Comparison of ENCODE assay signal across 10 cellular contexts in genomic region chr9:117704597-117704996, GRCh38. TPM values are rescaled to one million over a fixed set of nuclear protein-coding genes. Genes with fewer than 3 reads are reported as not detected.
DNase-seq lines count a peak whose midpoint lies in the region; ATAC-seq and TF ChIP-seq lines count a peak whose summit lies in the region.
"Had no signal": no experiment of that assay in that cellular context is flagged by ENCODE, and none has a peak within 500 bp of the region (broad histone marks: within the 10 kb centered on the region; RNA-seq: fewer than 3 reads in every experiment).

No MANE protein-coding gene starts in this region.

- H3K27ac ChIP-seq in colonic mucosa = peak overlapping the region; percentile 46

- no peaks in the 10 kb centered on the region for H3K36me3 ChIP-seq in colonic mucosa

- DNase-seq in AG04449 (ENCODE audit: low read depth, low spot score) = no peak
- DNase-seq in colonic mucosa = no peak
- no peak for DNase-seq in natural killer cell
- no peak for DNase-seq in GM20000 (ENCODE audit: low spot score)
- DNase-seq in NCI-H526 (lab: John Stamatoyannopoulos, UW) = no peak
- DNase-seq in NCI-H524 (lab: John Stamatoyannopoulos, UW) = no peak
- DNase-seq in COR-L47 (lab: John Stamatoyannopoulos, UW) = no peak
- DNase-seq: activated naive CD8-positive, alpha-beta T cell treated with anti-CD3 and anti-CD28 coated beads, Interleukin-2, amount 10 ng/mL, durations not matched to agents 7 days and 5 days; CD8-positive, alpha-beta memory T cell had no signal

- peak overlapping the region in 1 of 2 donors; percentile 66 for H3K9ac ChIP-seq in colonic mucosa (ENCODE audit: low read depth in 2 of 2, low read length in 2 of 2)

- H3K4me1 ChIP-seq in colonic mucosa = no peaks in the 10 kb centered on the region

- intact Hi-C loops in colonic mucosa (cut with DNase I) = no loop called here
- intact Hi-C loops in natural killer cell (cut with micrococcal nuclease) = no loop called here

- peaks cover 0 to 2% of the 10 kb centered on the region in 2 donors for H3K9me3 Mint-ChIP-seq in natural killer cell
- H3K9me3 Mint-ChIP-seq: activated naive CD8-positive, alpha-beta T cell treated with anti-CD3 and anti-CD28 coated beads, Interleukin-2, amount 10 ng/mL, durations not matched to agents 7 days and 5 days had no signal

- H3K27me3 ChIP-seq in colonic mucosa = no peaks in the 10 kb centered on the region

- peak; percentile 16 for ATAC-seq in HG03159 (IDR thresholded peaks at IDR 0.05; ENCODE audit: unreplicated experiment)
- peak in 1 of 3 donors; percentile 15 for ATAC-seq in natural killer cell

- CTCF ChIA-PET in AG04449 (lab: Yijun Ruan, JAX) = interaction anchor here (0.7 to 0.8 kb wide), 2 partner anchors 10 to 81 kb away, joined by 3 read pairs; no protein-coding TSS in a partner anchor

- no peaks in the 10 kb centered on the region for H3K36me3 Mint-ChIP-seq in natural killer cell
- H3K36me3 Mint-ChIP-seq: activated naive CD8-positive, alpha-beta T cell treated with anti-CD3 and anti-CD28 coated beads, Interleukin-2, amount 10 ng/mL, durations not matched to agents 7 days and 5 days; CD8-positive, alpha-beta memory T cell had no signal

- POLR2A ChIA-PET in AG04449 (lab: Yijun Ruan, JAX) = interaction anchor here (0.9 to 1.5 kb wide), 2 partner anchors 10 to 15 kb away, joined by 4 read pairs; no protein-coding TSS in a partner anchor

- H3K27me3 Mint-ChIP-seq in natural killer cell (ENCODE audit: low read depth in 2 of 2) = peaks cover 0 to 4% of the 10 kb centered on the region in 2 donors

- peak overlapping the region; percentile 36 for H3K4me3 Mint-ChIP-seq in natural killer cell
- H3K4me3 Mint-ChIP-seq: CD8-positive, alpha-beta memory T cell had no signal

- H3K27ac Mint-ChIP-seq in natural killer cell = peak overlapping the region in 1 of 2 donors; percentile 21
- H3K27ac Mint-ChIP-seq: activated naive CD8-positive, alpha-beta T cell treated with anti-CD3 and anti-CD28 coated beads, Interleukin-2, amount 10 ng/mL, durations not matched to agents 7 days and 5 days; CD8-positive, alpha-beta memory T cell had no signal

- peak overlapping the region; percentile 45 for H3K4me3 ChIP-seq in AG04449 (ENCODE audit: low read depth, low read length)
- peak overlapping the region; percentile 12 for H3K4me3 ChIP-seq in colonic mucosa

- peaks cover 3 to 20% of the 10 kb centered on the region in 2 donors for H3K4me1 Mint-ChIP-seq in natural killer cell
- H3K4me1 Mint-ChIP-seq: CD8-positive, alpha-beta memory T cell had no signal

- no peaks in the 10 kb centered on the region for H3K9me3 ChIP-seq in colonic mucosa

- TF ChIP-seq CTCF in AG04449 (IDR thresholded peaks at IDR 0.05; ENCODE audit: insufficient read depth, low read length, missing control alignments) = no peak
- TF ChIP-seq CTCF in colonic mucosa (IDR thresholded peaks at IDR 0.05) = no peak
- TF ChIP-seq CTCF in natural killer cell (IDR thresholded peaks at IDR 0.05) = no peak
- TF ChIP-seq CTCF in GM20000 (IDR thresholded peaks at IDR 0.05; ENCODE audit: extremely low read depth, missing control alignments) = no peak

RNA-seq across cellular contexts. Expression of gene TLR4, which starts 0.4 kb away (rescaled TPM):
- total RNA-seq in colonic mucosa = 1 to 10 TPM; 3.2 to 7.5 TPM
- total RNA-seq in natural killer cell = 10 to 100 TPM in 1 of 3 donors, 1 to 10 TPM in 2; 1.4 to 15.4 (median 2.2) TPM
